20 cellular contexts compared by ENCODE assay signal in genomic region chr2:238281826-238282480, GRCh38.
"Had no signal": no experiment of that assay in that cellular context is flagged by ENCODE, and none has a peak within 500 bp of the region (broad histone marks: within the 10 kb centered on the region; RNA-seq: fewer than 3 reads in every experiment).

No MANE protein-coding gene starts in this region.

- H3K9me3 ChIP-seq: ascending aorta, breast epithelium, suprapubic skin had no signal

- H3K27me3 ChIP-seq: ascending aorta, breast epithelium, suprapubic skin had no signal

- H3K4me3 Mint-ChIP-seq: activated CD8-positive, alpha-beta T cell treated with anti-CD3 and anti-CD28 coated beads for 36 hours; activated naive CD8-positive, alpha-beta T cell treated with anti-CD3 and anti-CD28 coated beads, Interleukin-2, amount 50 U/mL, for 24 hours; effector memory CD8-positive, alpha-beta T cell; immature natural killer cell; stimulated activated naive CD8-positive, alpha-beta T cell treated with anti-CD3 and anti-CD28 coated beads, Interleukin-15, Interleukin-2, amounts not matched to agents 100 ng/mL and 50 ng/mL, for 24 hours; WTC11 had no signal

- DNase-seq: activated CD4-positive, alpha-beta T cell treated with anti-CD3 and anti-CD28 coated beads for 4 hours; activated CD8-positive, alpha-beta T cell treated with anti-CD3 and anti-CD28 coated beads for 36 hours; activated naive CD4-positive, alpha-beta T cell treated with Interleukin-2 at 50 U/mL for 16 hours; activated naive CD8-positive, alpha-beta T cell treated with anti-CD3 and anti-CD28 coated beads, Interleukin-2, amount 50 U/mL, for 24 hours; dermis blood vessel endothelial cell; effector memory CD8-positive, alpha-beta T cell; foreskin melanocyte; head of caudate nucleus; immature natural killer cell; left colon; mammary epithelial cell; naive thymus-derived CD4-positive, alpha-beta T cell; T-helper 2 cell; trophoblast cell had no signal

- H3K27me3 Mint-ChIP-seq: activated CD8-positive, alpha-beta T cell treated with anti-CD3 and anti-CD28 coated beads for 36 hours; activated naive CD8-positive, alpha-beta T cell treated with anti-CD3 and anti-CD28 coated beads, Interleukin-2, amount 50 U/mL, for 24 hours; effector memory CD8-positive, alpha-beta T cell; naive thymus-derived CD4-positive, alpha-beta T cell; stimulated activated naive CD8-positive, alpha-beta T cell treated with anti-CD3 and anti-CD28 coated beads, Interleukin-15, Interleukin-2, amounts not matched to agents 100 ng/mL and 50 ng/mL, for 24 hours had no signal

- H3K27ac Mint-ChIP-seq: activated CD8-positive, alpha-beta T cell treated with anti-CD3 and anti-CD28 coated beads for 36 hours; activated naive CD8-positive, alpha-beta T cell treated with anti-CD3 and anti-CD28 coated beads, Interleukin-2, amount 50 U/mL, for 24 hours; effector memory CD8-positive, alpha-beta T cell; stimulated activated naive CD8-positive, alpha-beta T cell treated with anti-CD3 and anti-CD28 coated beads, Interleukin-15, Interleukin-2, amounts not matched to agents 100 ng/mL and 50 ng/mL, for 24 hours; WTC11 had no signal

- H3K27ac ChIP-seq: ascending aorta, epithelial cell of prostate, suprapubic skin had no signal

- H3K36me3 Mint-ChIP-seq: WTC11 had no signal

- H3K9me3 Mint-ChIP-seq: activated CD8-positive, alpha-beta T cell treated with anti-CD3 and anti-CD28 coated beads for 36 hours; activated naive CD8-positive, alpha-beta T cell treated with anti-CD3 and anti-CD28 coated beads, Interleukin-2, amount 50 U/mL, for 24 hours; effector memory CD8-positive, alpha-beta T cell; immature natural killer cell; stimulated activated naive CD8-positive, alpha-beta T cell treated with anti-CD3 and anti-CD28 coated beads, Interleukin-15, Interleukin-2, amounts not matched to agents 100 ng/mL and 50 ng/mL, for 24 hours; WTC11 had no signal

- H3K4me3 ChIP-seq: ascending aorta, breast epithelium, suprapubic skin had no signal

- H3K36me3 ChIP-seq: breast epithelium had no signal
